11 cellular contexts compared by ENCODE assay signal in genomic region chr9:89464991-89465390, GRCh38. TPM values are rescaled to one million over a fixed set of nuclear protein-coding genes. Genes with fewer than 3 reads are reported as not detected.
DNase-seq lines count a peak whose midpoint lies in the region; ATAC-seq and TF ChIP-seq lines count a peak whose summit lies in the region.
"Had no signal": no experiment of that assay in that cellular context is flagged by ENCODE, and none has a peak within 500 bp of the region (broad histone marks: within the 10 kb centered on the region; RNA-seq: fewer than 3 reads in every experiment).

No MANE protein-coding gene starts in this region.

- no peak for ATAC-seq in CD8-positive, alpha-beta T cell
- no peak for ATAC-seq in activated naive CD4-positive, alpha-beta T cell treated with anti-CD3 and anti-CD28 coated beads, Interleukin-2, amount 50 U/mL, for 72 hours
- ATAC-seq: K562 had no signal

- intact Hi-C loops in CD8-positive, alpha-beta T cell (cut with DNase I, micrococcal nuclease): loop anchor here (1.0 to 5.0 kb wide), 5 partner anchors 9 to 72 kb away; no protein-coding TSS in a partner anchor

- H3K9me2 ChIP-seq in SK-N-SH: no peaks in the 10 kb centered on the region

- H3K4me3 Mint-ChIP-seq in CD8-positive, alpha-beta T cell: peak overlapping the region; percentile 81
- H3K4me3 Mint-ChIP-seq in nephron progenitor cell (no peak overlapping the region), neural progenitor cell (no peak overlapping the region)

- no peaks in the 10 kb centered on the region for H3K27me3 ChIP-seq in CD8-positive, alpha-beta T cell (ENCODE audit: insufficient read depth, low read length)
- no peaks in the 10 kb centered on the region for H3K27me3 ChIP-seq in HL-60 (ENCODE audit: insufficient read depth, poor library complexity, severe bottlenecking)
- no peaks in the 10 kb centered on the region for H3K27me3 ChIP-seq in SK-N-SH (ENCODE audit: insufficient read depth)
- H3K27me3 ChIP-seq in neural progenitor cell: no peaks in the 10 kb centered on the region

- no peak for TF ChIP-seq EP300 in SK-N-SH (IDR thresholded peaks at IDR 0.05; ENCODE audit: borderline replicate concordance in 1 of 2, low read depth in 1 of 2, low read length in 1 of 2)

- no peak for DNase-seq in CD8-positive, alpha-beta T cell
- peak in 1 of 2 experiments; percentile 62 for DNase-seq in HL-60 (ENCODE audit: low read depth in 1 of 2, low spot score in 1 of 2)
- DNase-seq in activated naive CD4-positive, alpha-beta T cell treated with anti-CD3 and anti-CD28 coated beads, Interleukin-2, amount 50 U/mL, for 72 hours (ENCODE audit: low spot score in 2 of 2): no peak
- DNase-seq in nephron progenitor cell: no peak
- no peak for DNase-seq in NCI-H510A (lab: John Stamatoyannopoulos, UW)
- DNase-seq in SK-N-SH: no peak
- no peak for DNase-seq in neural progenitor cell (ENCODE audit: low spot score)
- DNase-seq in NCI-H2029 (lab: John Stamatoyannopoulos, UW): no peak
- DNase-seq: caudate nucleus, COR-L47 had no signal

- H3K4me2 ChIP-seq in SK-N-SH (no peak overlapping the region), neural progenitor cell (no peak overlapping the region)

- H3K9me3 Mint-ChIP-seq in CD8-positive, alpha-beta T cell: no peaks in the 10 kb centered on the region
- H3K9me3 Mint-ChIP-seq in activated naive CD4-positive, alpha-beta T cell treated with anti-CD3 and anti-CD28 coated beads, Interleukin-2, amount 50 U/mL, for 72 hours: no peaks in the 10 kb centered on the region
- no peaks in the 10 kb centered on the region for H3K9me3 Mint-ChIP-seq in nephron progenitor cell
- H3K9me3 Mint-ChIP-seq in neural progenitor cell: no peaks in the 10 kb centered on the region

- H3K36me3 Mint-ChIP-seq in CD8-positive, alpha-beta T cell: peaks cover 69% of the 10 kb centered on the region
- peaks cover 35 to 62% of the 10 kb centered on the region in 2 donors for H3K36me3 Mint-ChIP-seq in activated naive CD4-positive, alpha-beta T cell treated with anti-CD3 and anti-CD28 coated beads, Interleukin-2, amount 50 U/mL, for 72 hours
- peaks cover 5% of the 10 kb centered on the region for H3K36me3 Mint-ChIP-seq in nephron progenitor cell (ENCODE audit: low read depth)
- peaks cover 3% of the 10 kb centered on the region for H3K36me3 Mint-ChIP-seq in neural progenitor cell

- no peaks in the 10 kb centered on the region for H3F3A ChIP-seq in SK-N-SH (replicated peaks; ENCODE audit: insufficient read depth)
- H3F3A ChIP-seq in neural progenitor cell (ENCODE audit: low read depth): peaks cover 13% of the 10 kb centered on the region

- peak overlapping the region; percentile 60 for H3K27ac ChIP-seq in CD8-positive, alpha-beta T cell (ENCODE audit: low read depth, low read length)
- H3K27ac ChIP-seq in HL-60 (replicated peaks) (peak overlapping the region; percentile 70), SK-N-SH (ENCODE audit: low read depth in 2 of 2, low read length in 1 of 2) (no peak overlapping the region; a peak in 1 of 4 replicates), neural progenitor cell (no peak overlapping the region)

- no peak for TF ChIP-seq CTCF in CD8-positive, alpha-beta T cell (IDR thresholded peaks at IDR 0.05)
- TF ChIP-seq CTCF in HL-60 (IDR thresholded peaks at IDR 0.05; ENCODE audit: insufficient read depth, low read length): no peak
- TF ChIP-seq CTCF in nephron progenitor cell (IDR thresholded peaks at IDR 0.05): no peak
- TF ChIP-seq CTCF in SK-N-SH (IDR thresholded peaks at IDR 0.05): no peak
- TF ChIP-seq CTCF in neural progenitor cell (IDR thresholded peaks at IDR 0.05): no peak

- H3K79me2 ChIP-seq in SK-N-SH (ENCODE audit: insufficient read depth) (no peaks in the 10 kb centered on the region), neural progenitor cell (ENCODE audit: low read depth) (peaks cover 74% of the 10 kb centered on the region)

- CTCF ChIA-PET in CD8-positive, alpha-beta T cell (lab: Charles Lee): interaction anchor here (1.1 to 1.5 kb wide), 5 partner anchors 9 to 84 kb away, joined by 3 to 5 read pairs (median 3); no protein-coding TSS in a partner anchor
- CTCF ChIA-PET in SK-N-SH (lab: Yijun Ruan, JAX): no interaction called here

- no peak overlapping the region for H3K9ac ChIP-seq in SK-N-SH
- H3K9ac ChIP-seq in neural progenitor cell: no peak overlapping the region

- H3K36me3 ChIP-seq in CD8-positive, alpha-beta T cell (ENCODE audit: insufficient read depth, low read length): peaks cover 3% of the 10 kb centered on the region
- no peaks in the 10 kb centered on the region for H3K36me3 ChIP-seq in SK-N-SH (replicated peaks in 1 of 2; ENCODE audit: control insufficient read depth in 1 of 2, insufficient read depth in 2 of 2, low read length in 1 of 2)
- no peaks in the 10 kb centered on the region for H3K36me3 ChIP-seq in neural progenitor cell

- TF ChIP-seq RAD21 in SK-N-SH (IDR thresholded peaks at IDR 0.05; ENCODE audit: low read length): no peak

- peaks cover 95% of the 10 kb centered on the region for H3K4me1 Mint-ChIP-seq in CD8-positive, alpha-beta T cell (ENCODE audit: low read depth)
- peaks cover 77% of the 10 kb centered on the region for H3K4me1 Mint-ChIP-seq in nephron progenitor cell
- peaks cover 54% of the 10 kb centered on the region for H3K4me1 Mint-ChIP-seq in neural progenitor cell

- H3K4me3 ChIP-seq in CD8-positive, alpha-beta T cell (ENCODE audit: low read depth, low read length): no peak overlapping the region
- H3K4me3 ChIP-seq in HL-60 (replicated peaks; ENCODE audit: insufficient read depth, low read length): no peak overlapping the region; the same call in 1 of the 2 replicates
- H3K4me3 ChIP-seq in SK-N-SH (ENCODE audit: low read depth in 2 of 2, low read length in 1 of 2): no peak overlapping the region
- no peak overlapping the region for H3K4me3 ChIP-seq in neural progenitor cell
- H3K4me3 ChIP-seq: K562 had no signal

- peaks cover 97% of the 10 kb centered on the region for H3K4me1 ChIP-seq in CD8-positive, alpha-beta T cell (ENCODE audit: insufficient read depth, low read length)
- H3K4me1 ChIP-seq in SK-N-SH (ENCODE audit: control insufficient read depth in 1 of 2, insufficient read depth in 2 of 2, low read depth in 1 of 2, low read length in 1 of 2): peaks cover 0 to 19% of the 10 kb centered on the region in 2 experiments; a peak in 1 of 4 replicates
- H3K4me1 ChIP-seq in neural progenitor cell: peaks cover 41% of the 10 kb centered on the region

- peak overlapping the region; percentile 99 for H3K27ac Mint-ChIP-seq in CD8-positive, alpha-beta T cell
- peak overlapping the region; percentile 96 to 98 for H3K27ac Mint-ChIP-seq in activated naive CD4-positive, alpha-beta T cell treated with anti-CD3 and anti-CD28 coated beads, Interleukin-2, amount 50 U/mL, for 72 hours
- H3K27ac Mint-ChIP-seq in nephron progenitor cell (peak overlapping the region; percentile 76), neural progenitor cell (no peak overlapping the region)

- H2AFZ ChIP-seq in SK-N-SH (ENCODE audit: low read depth): no peak overlapping the region
- no peak overlapping the region for H2AFZ ChIP-seq in neural progenitor cell (replicated peaks)

- H4K20me1 ChIP-seq in SK-N-SH (ENCODE audit: insufficient read depth) (no peaks in the 10 kb centered on the region), neural progenitor cell (ENCODE audit: low read depth) (peaks cover 76% of the 10 kb centered on the region)

- no peaks in the 10 kb centered on the region for H3K9me3 ChIP-seq in CD8-positive, alpha-beta T cell (ENCODE audit: low read length)
- H3K9me3 ChIP-seq in SK-N-SH: no peaks in the 10 kb centered on the region
- no peaks in the 10 kb centered on the region for H3K9me3 ChIP-seq in neural progenitor cell (ENCODE audit: low read depth)

- WGBS in SK-N-SH (ENCODE audit: low lambda C conversion rate): 91% methylated on average over 8 of the region's 8 CpGs

- POLR2A ChIA-PET in CD8-positive, alpha-beta T cell (lab: Charles Lee): interaction anchor here (0.7 to 3.6 kb wide), 7 partner anchors 9 to 153 kb away, joined by 3 to 14 read pairs (median 3); no protein-coding TSS in a partner anchor
- POLR2A ChIA-PET in SK-N-SH (lab: Yijun Ruan, JAX): interaction anchor here (0.6 kb wide), 1 partner anchor 50 kb away, joined by 3 read pairs; no protein-coding TSS in a partner anchor

- H3K27me3 Mint-ChIP-seq in CD8-positive, alpha-beta T cell (ENCODE audit: low read depth): no peaks in the 10 kb centered on the region
- H3K27me3 Mint-ChIP-seq in nephron progenitor cell (ENCODE audit: low read depth, poor library complexity): no peaks in the 10 kb centered on the region
- H3K27me3 Mint-ChIP-seq in neural progenitor cell (ENCODE audit: insufficient read depth, low read depth): no peaks in the 10 kb centered on the region

TF ChIP-seq in SK-N-SH, 30 proteins besides CTCF, POLR2A, EP300 and RAD21 (continues in another document):
- no peak for TF ChIP-seq MEF2A (IDR thresholded peaks at IDR 0.05; ENCODE audit: borderline replicate concordance, low read depth)
- TF ChIP-seq TAF1 (IDR thresholded peaks at IDR 0.05; ENCODE audit: borderline replicate concordance, low read depth, low read length): no peak
- TF ChIP-seq RXRA (IDR thresholded peaks at IDR 0.05; ENCODE audit: borderline replicate concordance, low read depth): no peak
- no peak for TF ChIP-seq SMC3 (IDR thresholded peaks at IDR 0.05; ENCODE audit: low read depth, low read length)
- no peak for TF ChIP-seq GABPA (IDR thresholded peaks at IDR 0.05; ENCODE audit: low read depth)
- no peak for TF ChIP-seq CHD2 (IDR thresholded peaks at IDR 0.05; ENCODE audit: low read length, partially characterized antibody)
- no peak for TF ChIP-seq FOSL2 (IDR thresholded peaks at IDR 0.05; ENCODE audit: borderline replicate concordance, low read depth)
- TF ChIP-seq RCOR1 (IDR thresholded peaks at IDR 0.05; ENCODE audit: low read length): no peak
- no peak for TF ChIP-seq SIN3A (IDR thresholded peaks at IDR 0.05; ENCODE audit: borderline replicate concordance, low read depth, low read length)
- no peak for TF ChIP-seq NFIC (IDR thresholded peaks at IDR 0.05; ENCODE audit: borderline replicate concordance)
- TF ChIP-seq FOXJ3 (CRISPR knock-in tag; IDR thresholded peaks at IDR 0.05): no peak

RNA-seq across cellular contexts. Expression of gene SEMA4D, which starts 32.9 kb away (rescaled TPM):
- total RNA-seq in CD8-positive, alpha-beta T cell: 100 to 1,000 TPM; 286 to 305 TPM
- total RNA-seq in activated naive CD4-positive, alpha-beta T cell treated with anti-CD3 and anti-CD28 coated beads, Interleukin-2, amount 50 U/mL, for 72 hours: 100 to 1,000 TPM; 211 to 278 TPM
- polyA plus RNA-seq in SK-N-SH (2012; rRNA removed): 2.1 and 4.8 TPM in 2 replicates
- 2.4 and 3.7 TPM in 2 replicates for polyA plus RNA-seq in SK-N-SH (2012; cell fraction: cytosol; rRNA removed)
- polyA plus RNA-seq in SK-N-SH (2012; cell fraction: nucleus; rRNA removed): 12.9 and 17.9 TPM in 2 replicates
- 19.1 and 24.9 TPM in 2 replicates for total RNA-seq in neural progenitor cell (ENCODE audit: low replicate concordance)

Comparison
In these comparisons a context has a peak if more than half of its experiments do, and no peak if none do; other contexts are left out.
1. H3K27ac ChIP-seq: peak in CD8-positive, alpha-beta T cell (single experiment) and HL-60 (single experiment); none in SK-N-SH (0 of 2) and neural progenitor cell (single experiment).